Comparison of ENCODE assay signal across 22 cellular contexts in the genomic region with DNA sequence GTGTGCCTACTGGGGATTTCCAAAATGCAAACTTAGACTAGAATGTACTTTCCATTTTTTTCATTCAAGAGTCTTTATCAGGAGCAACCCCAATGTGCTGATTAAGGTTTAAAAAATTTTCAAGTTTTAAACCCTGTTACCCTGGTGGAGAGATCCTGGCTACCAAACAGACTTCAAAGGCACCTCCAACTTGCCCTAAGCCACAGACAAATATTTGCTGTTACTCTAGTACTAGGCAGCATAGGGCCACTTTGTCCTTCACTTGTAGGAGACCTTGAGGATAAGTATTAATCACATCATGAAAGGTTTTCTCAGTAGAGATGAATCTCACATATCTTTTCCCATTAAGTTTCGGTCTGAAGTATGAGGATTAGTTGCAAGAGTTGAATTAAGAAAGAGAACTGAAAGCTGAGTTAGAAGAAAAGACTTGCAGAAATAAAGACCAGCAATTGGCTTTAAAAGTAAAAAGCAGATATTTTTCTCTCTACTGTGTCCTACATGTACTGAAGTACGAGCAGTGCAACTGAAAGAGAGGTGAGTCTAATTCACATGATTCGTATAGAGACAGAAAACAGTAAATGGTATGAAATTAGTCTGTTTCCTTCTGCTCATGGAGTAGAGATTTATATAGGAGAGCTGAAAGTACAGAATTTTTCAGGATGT. TPM values are rescaled to one million over a fixed set of nuclear protein-coding genes. Genes with fewer than 3 reads are reported as not detected.
DNase-seq lines count a peak whose midpoint lies in the region; ATAC-seq, FAIRE-seq and TF ChIP-seq lines count a peak whose summit lies in the region.
"Had no signal": no experiment of that assay in that cellular context is flagged by ENCODE, and none has a peak within 500 bp of the region (broad histone marks: within the 10 kb centered on the region; RNA-seq: fewer than 3 reads in every experiment).

No MANE protein-coding gene starts in this region.

- H3K4me3 Mint-ChIP-seq in Caco-2 (ENCODE audit: unreplicated experiment) (peak overlapping the region; percentile 48), astrocyte (ENCODE audit: unreplicated experiment) (no peak overlapping the region), memory B cell (no peak overlapping the region)
- H3K4me3 Mint-ChIP-seq in activated CD8-positive, alpha-beta memory T cell treated with anti-CD3 and anti-CD28 coated beads, Interleukin-2, amount 10 ng/mL, durations not matched to agents 7 days and 5 days = no peak overlapping the region
- H3K4me3 Mint-ChIP-seq: activated CD8-positive, alpha-beta T cell treated with anti-CD3 and anti-CD28 coated beads, Interleukin-2, amount 10 ng/mL, durations not matched to agents 7 days and 5 days; activated naive CD8-positive, alpha-beta T cell; CD8-positive, alpha-beta memory T cell had no signal

- dilution Hi-C loops in IMR-90 (cut with HindIII; ENCODE audit: low sequenced_read_pairs, unreplicated experiment) = no loop called here

- H2AFZ ChIP-seq in IMR-90 (replicated peaks; ENCODE audit: low read length, poor library complexity) (no peak overlapping the region), astrocyte (ENCODE audit: low read depth, low read length) (no peak overlapping the region)

- peaks cover 53% of the 10 kb centered on the region for H3K4me1 Mint-ChIP-seq in Caco-2 (ENCODE audit: low read depth, unreplicated experiment)
- peaks cover 25% of the 10 kb centered on the region for H3K4me1 Mint-ChIP-seq in astrocyte (ENCODE audit: low read depth, unreplicated experiment)
- peaks cover 6% of the 10 kb centered on the region for H3K4me1 Mint-ChIP-seq in memory B cell
- no peaks in the 10 kb centered on the region for H3K4me1 Mint-ChIP-seq in activated CD8-positive, alpha-beta memory T cell treated with anti-CD3 and anti-CD28 coated beads, Interleukin-2, amount 10 ng/mL, durations not matched to agents 7 days and 5 days
- H3K4me1 Mint-ChIP-seq: CD8-positive, alpha-beta memory T cell had no signal

- H2BK15ac ChIP-seq in IMR-90 (ENCODE audit: low read depth, low read length) = no peak overlapping the region

- H4K20me1 ChIP-seq in IMR-90 (ENCODE audit: insufficient read depth, low read length) (peaks cover 2% of the 10 kb centered on the region; the same call in 1 of the 2 replicates), astrocyte (ENCODE audit: insufficient read depth, low read length) (no peaks in the 10 kb centered on the region)

- peaks cover 3% of the 10 kb centered on the region for H3K9me1 ChIP-seq in IMR-90 (ENCODE audit: insufficient read depth, low read length)

- CTCF ChIA-PET in Caco-2 (lab: Charles Lee) (no interaction called here), IMR-90 (lab: Yijun Ruan, JAX) (no interaction called here)
- CTCF ChIA-PET in activated CD8-positive, alpha-beta memory T cell treated with anti-CD3 and anti-CD28 coated beads, Interleukin-2, amount 10 ng/mL, durations not matched to agents 7 days and 5 days (lab: Charles Lee) = no interaction called here

- no peaks in the 10 kb centered on the region for H3K27me3 Mint-ChIP-seq in Caco-2 (ENCODE audit: insufficient read depth, unreplicated experiment)
- H3K27me3 Mint-ChIP-seq in astrocyte (ENCODE audit: low read depth, unreplicated experiment) = no peaks in the 10 kb centered on the region
- peaks cover 4% of the 10 kb centered on the region for H3K27me3 Mint-ChIP-seq in memory B cell
- peaks cover 42% of the 10 kb centered on the region for H3K27me3 Mint-ChIP-seq in activated CD8-positive, alpha-beta memory T cell treated with anti-CD3 and anti-CD28 coated beads, Interleukin-2, amount 10 ng/mL, durations not matched to agents 7 days and 5 days

- H3K79me1 ChIP-seq in IMR-90 (ENCODE audit: low read depth in 1 of 2, low read length in 2 of 2) = peaks cover 5 to 22% of the 10 kb centered on the region in 2 experiments; a peak in 3 of 4 replicates

- H3K4ac ChIP-seq in IMR-90 (ENCODE audit: low read depth, low read length) = no peak overlapping the region

- TF ChIP-seq CTCF in Caco-2 (IDR thresholded peaks at IDR 0.05; ENCODE audit: insufficient read depth in 1 of 2, low read depth in 1 of 2, low read length in 1 of 2, severe bottlenecking in 1 of 2, unreplicated experiment in 1 of 2) = no peak
- no peak for TF ChIP-seq CTCF in IMR-90 (conservative IDR thresholded peaks at IDR 0.05; ENCODE audit: low read depth, low read length)
- TF ChIP-seq CTCF in astrocyte (IDR thresholded peaks at IDR 0.05; ENCODE audit: insufficient read depth, low read depth, low read length) = no peak

- no peak overlapping the region for H3K23ac ChIP-seq in IMR-90 (ENCODE audit: low read depth, low read length)

- H3K9ac ChIP-seq in IMR-90 (ENCODE audit: low read depth, low read length) = no peak overlapping the region
- H3K9ac ChIP-seq in astrocyte (ENCODE audit: low read length) = no peak overlapping the region

- H3K4me2 ChIP-seq in IMR-90 (ENCODE audit: low read depth, low read length) (no peak overlapping the region), astrocyte (ENCODE audit: low read length) (no peak overlapping the region)

- no peak for ATAC-seq in IMR-90 (ENCODE audit: low read depth)
- ATAC-seq in memory B cell (ENCODE audit: low read depth) = peak; percentile 26
- ATAC-seq in activated CD8-positive, alpha-beta memory T cell treated with anti-CD3 and anti-CD28 coated beads, Interleukin-2, amount 10 ng/mL, durations not matched to agents 7 days and 5 days = no peak
- no peak for ATAC-seq in GM19035 (IDR thresholded peaks at IDR 0.05; ENCODE audit: unreplicated experiment)
- ATAC-seq: activated CD8-positive, alpha-beta T cell treated with anti-CD3 and anti-CD28 coated beads, Interleukin-2, amount 10 ng/mL, durations not matched to agents 7 days and 5 days had no signal

- no peak overlapping the region for H4K5ac ChIP-seq in IMR-90 (ENCODE audit: low read depth, low read length)

- POLR2A ChIA-PET in Caco-2 (lab: Charles Lee) = no interaction called here
- POLR2A ChIA-PET in IMR-90 (lab: Charles Lee; ENCODE audit: unreplicated experiment) = no interaction called here

- H3K79me2 ChIP-seq in astrocyte (ENCODE audit: insufficient read depth, low read length) = no peaks in the 10 kb centered on the region

- H3K36me3 Mint-ChIP-seq in Caco-2 (ENCODE audit: insufficient read depth, unreplicated experiment) (peaks cover 71% of the 10 kb centered on the region), astrocyte (ENCODE audit: low read depth, unreplicated experiment) (no peaks in the 10 kb centered on the region), memory B cell (no peaks in the 10 kb centered on the region)
- H3K36me3 Mint-ChIP-seq in activated CD8-positive, alpha-beta memory T cell treated with anti-CD3 and anti-CD28 coated beads, Interleukin-2, amount 10 ng/mL, durations not matched to agents 7 days and 5 days = no peaks in the 10 kb centered on the region
- H3K36me3 Mint-ChIP-seq: activated naive CD8-positive, alpha-beta T cell; CD8-positive, alpha-beta memory T cell had no signal

- H3K27ac ChIP-seq in IMR-90 (ENCODE audit: insufficient read depth, low read length) (no peak overlapping the region), astrocyte (ENCODE audit: low read depth, low read length) (no peak overlapping the region)
- H3K27ac ChIP-seq: prostate gland had no signal

- H3K4me1 ChIP-seq in Caco-2 (peaks cover 72% of the 10 kb centered on the region), IMR-90 (ENCODE audit: control insufficient read depth, insufficient read depth, low read length) (peaks cover 7% of the 10 kb centered on the region), astrocyte (ENCODE audit: insufficient read depth, low read length) (peaks cover 8% of the 10 kb centered on the region)
- H3K4me1 ChIP-seq: prostate gland had no signal

- in situ Hi-C loops in IMR-90 (cut with MboI; ENCODE audit: low sequenced_read_pairs) = no loop called here

- H2AK5ac ChIP-seq in IMR-90 (ENCODE audit: low read depth, low read length) = no peak overlapping the region

- H3K9me3 ChIP-seq in Caco-2 = peaks cover 2% of the 10 kb centered on the region; the same call in 1 of the 2 replicates
- H3K9me3 ChIP-seq in IMR-90 (ENCODE audit: control insufficient read depth, insufficient read depth, low read length) = no peaks in the 10 kb centered on the region
- no peaks in the 10 kb centered on the region for H3K9me3 ChIP-seq in astrocyte (ENCODE audit: insufficient read depth, low read depth, low read length)
- H3K9me3 ChIP-seq: prostate gland had no signal

- H4K8ac ChIP-seq in IMR-90 (ENCODE audit: low read depth in 2 of 2, low read length in 2 of 2) = no peak overlapping the region

- intact Hi-C loops in Caco-2 (cut with micrococcal nuclease; ENCODE audit: unreplicated experiment) = loop anchor here (1.0 kb wide), 1 partner anchor 24 kb away; no protein-coding TSS in a partner anchor
- intact Hi-C loops in IMR-90 (cut with micrococcal nuclease) = no loop called here

- H3K36me3 ChIP-seq in Caco-2 (ENCODE audit: control insufficient read depth, insufficient read depth, low read length) = no peaks in the 10 kb centered on the region; the same call in 1 of the 2 replicates
- H3K36me3 ChIP-seq in IMR-90 (ENCODE audit: control insufficient read depth, insufficient read depth, low read length) = peaks cover 3% of the 10 kb centered on the region; the same call in 1 of the 2 replicates
- no peaks in the 10 kb centered on the region for H3K36me3 ChIP-seq in astrocyte (ENCODE audit: insufficient read depth, low read length)
- H3K36me3 ChIP-seq: brain microvascular endothelial cell, prostate gland had no signal

- no peak overlapping the region for H2AK9ac ChIP-seq in IMR-90 (replicated peaks; ENCODE audit: low read depth, low read length, poor library complexity)

- H3K9me3 Mint-ChIP-seq in Caco-2 (ENCODE audit: unreplicated experiment) = no peaks in the 10 kb centered on the region
- H3K9me3 Mint-ChIP-seq in astrocyte (ENCODE audit: unreplicated experiment) = no peaks in the 10 kb centered on the region
- peaks cover 2% of the 10 kb centered on the region for H3K9me3 Mint-ChIP-seq in memory B cell
- H3K9me3 Mint-ChIP-seq in activated CD8-positive, alpha-beta memory T cell treated with anti-CD3 and anti-CD28 coated beads, Interleukin-2, amount 10 ng/mL, durations not matched to agents 7 days and 5 days (ENCODE audit: low read depth) = no peaks in the 10 kb centered on the region
- H3K9me3 Mint-ChIP-seq: CD8-positive, alpha-beta memory T cell had no signal

- H3K27me3 ChIP-seq in Caco-2 (replicated peaks; ENCODE audit: control insufficient read depth, insufficient read depth, low read length) (no peaks in the 10 kb centered on the region), IMR-90 (ENCODE audit: control insufficient read depth, insufficient read depth, low read length) (no peaks in the 10 kb centered on the region), astrocyte (ENCODE audit: insufficient read depth, low read length) (no peaks in the 10 kb centered on the region)
- H3K27me3 ChIP-seq: brain microvascular endothelial cell had no signal

- peak; percentile 68 to 74 for DNase-seq in Caco-2
- DNase-seq in IMR-90 = no peak
- peak; percentile 14 for DNase-seq in astrocyte (ENCODE audit: low read depth)
- DNase-seq in memory B cell (ENCODE audit: low spot score in 2 of 2) = no peak
- no peak for DNase-seq in activated gamma-delta T cell treated with Interleukin-2 at 50 U/mL for 16 hours
- no peak for DNase-seq in activated CD8-positive, alpha-beta memory T cell treated with anti-CD3 and anti-CD28 coated beads, Interleukin-2, amount 10 ng/mL, durations not matched to agents 7 days and 5 days
- DNase-seq: activated CD4-positive, CD25-positive, alpha-beta regulatory T cell; activated CD8-positive, alpha-beta T cell treated with anti-CD3 and anti-CD28 coated beads, Interleukin-2, amount 10 ng/mL, durations not matched to agents 7 days and 5 days; activated T-cell treated with anti-CD3 and anti-CD28 coated beads, Interleukin-2, amount 50 U/mL, for 48 hours; brain microvascular endothelial cell; CD8-positive, alpha-beta memory T cell; DND-41; Karpas-422; NCI-H1417; NCI-H2107; NCI-H526 treated with DMSO at 0.1 percent for 48 hours; stimulated activated CD4-positive, alpha-beta T cell treated with anti-CD3 and anti-CD28 coated beads, Interleukin-4, amount 100 ng/mL, for 4 hours; substantia nigra had no signal

- no peak overlapping the region for H3K14ac ChIP-seq in IMR-90 (replicated peaks; ENCODE audit: low read depth, low read length)

- H4K91ac ChIP-seq in IMR-90 (ENCODE audit: insufficient read depth, low read depth, low read length) = no peak overlapping the region

- H2BK120ac ChIP-seq in IMR-90 (ENCODE audit: low read depth, low read length) = no peak overlapping the region

- H2BK5ac ChIP-seq in IMR-90 (ENCODE audit: low read depth, low read length, poor library complexity, severe bottlenecking) = no peak overlapping the region

- no peak overlapping the region for H2BK20ac ChIP-seq in IMR-90 (ENCODE audit: low read depth, low read length)

- H3K27ac Mint-ChIP-seq in Caco-2 (ENCODE audit: unreplicated experiment) = peak overlapping the region; percentile 71
- no peak overlapping the region for H3K27ac Mint-ChIP-seq in astrocyte (ENCODE audit: unreplicated experiment)
- H3K27ac Mint-ChIP-seq in memory B cell = no peak overlapping the region
- no peak overlapping the region for H3K27ac Mint-ChIP-seq in activated CD8-positive, alpha-beta memory T cell treated with anti-CD3 and anti-CD28 coated beads, Interleukin-2, amount 10 ng/mL, durations not matched to agents 7 days and 5 days
- H3K27ac Mint-ChIP-seq: activated CD8-positive, alpha-beta T cell treated with anti-CD3 and anti-CD28 coated beads, Interleukin-2, amount 10 ng/mL, durations not matched to agents 7 days and 5 days; activated naive CD8-positive, alpha-beta T cell; CD8-positive, alpha-beta memory T cell had no signal

- BruUV-seq in Caco-2 (replicated peaks; lab: Mats Ljungman, UMichigan) (no TSS peak), IMR-90 (replicated peaks; lab: Mats Ljungman, UMichigan) (no TSS peak)

- no CpG with 5 or more reads among the region's 3 CpGs for WGBS in IMR-90 (ENCODE audit: extremely low coverage in 2 of 2, insufficient read length in 1 of 2), 2 experiments

- no peak overlapping the region for H3K56ac ChIP-seq in IMR-90 (ENCODE audit: extremely low read depth, insufficient read depth, low read length)

- TF ChIP-seq RAD21 in IMR-90 (IDR thresholded peaks at IDR 0.05; ENCODE audit: low read length) = no peak

- H3K4me3 ChIP-seq in Caco-2 (ENCODE audit: low read depth, low read length) (no peak overlapping the region), IMR-90 (ENCODE audit: insufficient read depth, low read depth, low read length) (no peak overlapping the region), astrocyte (ENCODE audit: insufficient read depth, low read depth, low read length) (no peak overlapping the region)
- H3K4me3 ChIP-seq: prostate gland had no signal

- no peak for TF ChIP-seq POLR2A in IMR-90 (IDR thresholded peaks at IDR 0.05; ENCODE audit: low read depth, low read length)

- FAIRE-seq in astrocyte (lab: Jason Lieb, UNC) = no peak

- peak overlapping the region; percentile 13; the same call in 1 of the 2 replicates for H3K18ac ChIP-seq in IMR-90 (ENCODE audit: low read depth, low read length)

RNA-seq across cellular contexts. Expression of a gene that starts 28.3 kb away (rescaled TPM):
- total RNA-seq in Caco-2 (2022) = 54.1 and 55.0 TPM in 2 replicates
- 38.6 and 56.6 TPM in 2 replicates for total RNA-seq in IMR-90 (2012; rRNA removed)
- polyA plus RNA-seq in IMR-90 (2012; rRNA removed) = 41.9 and 54.6 TPM in 2 replicates
- polyA plus RNA-seq in IMR-90 (2012; cell fraction: cytosol; rRNA removed) = 31.5 and 63.6 TPM in 2 replicates
- polyA plus RNA-seq in IMR-90 (2012; cell fraction: nucleus; rRNA removed; ENCODE audit: low replicate concordance) = 26.9 and 52.8 TPM in 2 replicates
- 22.6 and 28.9 TPM in 2 replicates for total RNA-seq in astrocyte
- total RNA-seq in activated CD8-positive, alpha-beta memory T cell treated with anti-CD3 and anti-CD28 coated beads, Interleukin-2, amount 10 ng/mL, durations not matched to agents 7 days and 5 days = not detected
- total RNA-seq: activated CD8-positive, alpha-beta T cell treated with anti-CD3 and anti-CD28 coated beads, Interleukin-2, amount 10 ng/mL, durations not matched to agents 7 days and 5 days; CD8-positive, alpha-beta memory T cell; OCI-LY7 had no signal

Comparison
In these comparisons a context has a peak if more than half of its experiments do, and no peak if none do; other contexts are left out.
1. DNase-seq: peak in Caco-2 (2 of 2) and astrocyte (single experiment); none in IMR-90 (single experiment), memory B cell (0 of 2), activated gamma-delta T cell treated with Interleukin-2 at 50 U/mL for 16 hours (single experiment) and activated CD8-positive, alpha-beta memory T cell treated with anti-CD3 and anti-CD28 coated beads, Interleukin-2, amount 10 ng/mL, durations not matched to agents 7 days and 5 days (single experiment).
2. RNA of a gene that starts 28.3 kb away (total RNA-seq): 38.6 to 56.6 TPM in IMR-90, 54.1 to 55.0 TPM in Caco-2 and 22.6 to 28.9 TPM in astrocyte; not detected in activated CD8-positive, alpha-beta memory T cell treated with anti-CD3 and anti-CD28 coated beads, Interleukin-2, amount 10 ng/mL, durations not matched to agents 7 days and 5 days; every median in the first group is over 10 times any median in the second.